9 cellular contexts compared by ENCODE assay signal in the genomic region with DNA sequence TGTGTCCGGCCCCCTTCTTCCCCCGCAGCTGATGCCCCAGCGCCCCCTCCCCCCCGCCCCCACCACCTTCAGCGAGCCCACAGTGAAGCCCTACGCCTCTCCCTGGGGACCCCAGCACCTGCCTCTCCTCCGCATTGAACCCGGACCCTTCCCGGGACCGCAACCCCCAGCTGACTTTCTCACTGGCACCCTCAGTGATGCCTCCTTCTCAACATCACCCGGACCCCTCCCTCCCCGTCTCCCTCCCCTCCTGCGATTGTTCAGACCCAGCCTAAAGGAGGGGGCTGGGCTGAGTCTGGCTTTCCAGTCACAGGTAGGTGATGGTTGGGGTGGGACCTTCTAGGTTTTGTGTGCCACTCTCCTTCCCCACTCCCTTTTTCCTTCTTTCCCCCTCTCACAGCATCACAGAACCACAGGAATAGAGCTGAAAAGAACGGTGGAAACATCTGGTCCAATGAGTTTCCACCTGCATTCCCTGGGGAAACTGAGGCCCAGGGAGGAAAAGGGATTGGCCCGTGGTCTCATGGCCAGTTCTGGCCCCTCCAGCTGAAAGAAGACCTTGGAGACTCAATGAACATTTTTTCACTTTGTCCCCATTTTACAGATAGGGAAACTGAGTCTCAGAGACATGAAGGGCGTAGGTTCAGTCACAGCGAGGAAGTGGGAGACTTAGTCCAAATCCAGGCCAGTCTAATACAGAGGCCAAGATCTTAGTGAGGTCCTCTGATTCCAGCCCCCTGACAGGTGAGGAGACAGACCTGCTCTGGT. TPM values are rescaled to one million over a fixed set of nuclear protein-coding genes. Genes with fewer than 3 reads are reported as not detected.
A peak's percentile ranks its signal among the peaks of the same experiment; 100 is the strongest.
DNase-seq lines count a peak whose midpoint lies in the region; ATAC-seq and TF ChIP-seq lines count a peak whose summit lies in the region.
"Had no signal": no experiment of that assay in that cellular context is flagged by ENCODE, and none has a peak within 500 bp of the region (broad histone marks: within the 10 kb centered on the region; RNA-seq: fewer than 3 reads in every experiment).

No MANE protein-coding gene starts in this region.

- POLR2A ChIA-PET in A673 (lab: Charles Lee; ENCODE audit: low non-redundant PET) = interaction anchor here (0.6 kb wide), 1 partner anchor 13 kb away, joined by 3 read pairs; no protein-coding TSS in a partner anchor

- BruUV-seq in A673 (replicated peaks; lab: Mats Ljungman, UMichigan) = no TSS peak

- H3K27me3 Mint-ChIP-seq in nephron (ENCODE audit: low read depth) = peaks cover 9% of the 10 kb centered on the region

- no peaks in the 10 kb centered on the region for H3K36me3 Mint-ChIP-seq in nephron (ENCODE audit: low read depth)

- H3K9me3 ChIP-seq in A673 (ENCODE audit: low read depth, low read length, poor library complexity, severe bottlenecking) = no peaks in the 10 kb centered on the region
- H3K9me3 ChIP-seq in HUES48 (ENCODE audit: control insufficient read depth, insufficient read depth, low read length) = no peaks in the 10 kb centered on the region
- no peaks in the 10 kb centered on the region for H3K9me3 ChIP-seq in endocrine pancreas (ENCODE audit: control insufficient read depth, low read length)

- peak overlapping the region; percentile 90 to 94 (median 93) for H3K4me3 Mint-ChIP-seq in nephron

- peaks cover 22% of the 10 kb centered on the region for H3K4me1 Mint-ChIP-seq in nephron

- peaks cover 3% of the 10 kb centered on the region for H3K4me1 ChIP-seq in A673 (ENCODE audit: insufficient read depth, low read length, poor library complexity, severe bottlenecking)
- 0 out of 2 replicates have a peak, but pooled peaks cover 4% of the 10 kb centered on the region for H3K4me1 ChIP-seq in HUES48 (ENCODE audit: control insufficient read depth, insufficient read depth, low read length)
- no peaks in the 10 kb centered on the region for H3K4me1 ChIP-seq in endocrine pancreas (ENCODE audit: control insufficient read depth, insufficient read depth, low read length)

- DNase-seq in A673 (ENCODE audit: low spot score) (no peak), NCI-H2081 (lab: John Stamatoyannopoulos, UW) (no peak), NOMO-1 treated with DMSO at 0.1 percent for 48 hours (lab: John Stamatoyannopoulos, UW; ENCODE audit: unreplicated experiment) (no peak), CD1c-positive myeloid dendritic cell (ENCODE audit: extremely low spot score) (no peak)
- DNase-seq: NCI-H1048 had no signal

- intact Hi-C loops in A673 (cut with micrococcal nuclease; ENCODE audit: unreplicated experiment) = no loop called here

- no peak for ATAC-seq in GM18870 (IDR thresholded peaks at IDR 0.05; ENCODE audit: unreplicated experiment)

- H3K36me3 ChIP-seq in A673 (ENCODE audit: insufficient read depth, low read length, poor library complexity, severe bottlenecking) = no peaks in the 10 kb centered on the region
- no peaks in the 10 kb centered on the region for H3K36me3 ChIP-seq in HUES48 (ENCODE audit: control insufficient read depth, insufficient read depth, low read length)
- H3K36me3 ChIP-seq in endocrine pancreas (ENCODE audit: control insufficient read depth, insufficient read depth, low read length) = no peaks in the 10 kb centered on the region

- H3K27ac Mint-ChIP-seq in nephron = peak overlapping the region; percentile 8 to 77 (median 41)

- H3K9ac ChIP-seq in HUES48 (ENCODE audit: low read depth, low read length) (no peak overlapping the region), endocrine pancreas (ENCODE audit: control insufficient read depth, insufficient read depth, low read length) (peak overlapping the region; percentile 16)

- CTCF ChIA-PET in A673 (lab: Charles Lee) = interaction anchor here (0.7 to 1.6 kb wide), 3 partner anchors 10 to 26 kb away, joined by 3 to 6 read pairs (median 5); no protein-coding TSS in a partner anchor

- H3K27ac ChIP-seq in A673 (ENCODE audit: low read depth, low read length, poor library complexity, severe bottlenecking) = no peak overlapping the region
- no peak overlapping the region for H3K27ac ChIP-seq in HUES48 (ENCODE audit: low read depth, low read length)

- H3K9me3 Mint-ChIP-seq in nephron = no peaks in the 10 kb centered on the region

- TF ChIP-seq CTCF in A673 (conservative IDR thresholded peaks at IDR 0.05; ENCODE audit: low read depth, low read length) (no peak), nephron (IDR thresholded peaks at IDR 0.05; ENCODE audit: unreplicated experiment in 3 of 3) (no peak)

- H3K4me3 ChIP-seq in A673 (ENCODE audit: low read depth, low read length, poor library complexity, severe bottlenecking) (peak overlapping the region; percentile 55), HUES48 (ENCODE audit: low read depth, low read length) (peak overlapping the region; percentile 93), endocrine pancreas (ENCODE audit: control insufficient read depth, insufficient read depth, low read length) (no peak overlapping the region)

- H3K27me3 ChIP-seq in A673 (replicated peaks; ENCODE audit: insufficient read depth, low read depth, low read length, poor library complexity) (no peaks in the 10 kb centered on the region), HUES48 (ENCODE audit: control insufficient read depth, insufficient read depth, low read length) (no peaks in the 10 kb centered on the region), endocrine pancreas (ENCODE audit: control insufficient read depth, insufficient read depth, low read length) (no peaks in the 10 kb centered on the region)

RNA-seq across cellular contexts. Expression of gene CAND2, which starts 0.8 kb away (rescaled TPM):
- total RNA-seq in A673 (2021) = 7.6 and 8.2 TPM in 2 replicates

RNA-seq across cellular contexts. Expression of gene TMEM40, which starts 38.2 kb away (rescaled TPM):
- not detected in 2 replicates for total RNA-seq in A673 (2021)

RNA-seq across cellular contexts. Expression of gene RPL32, which starts 44.1 kb away (rescaled TPM):
- 1,684 and 1,701 TPM in 2 replicates for total RNA-seq in A673 (2021)
